Comparison of ENCODE assay signal across 32 cellular contexts in genomic region chr20:40370800-40371199, GRCh38.
"Had no signal": no experiment of that assay in that cellular context is flagged by ENCODE, and none has a peak within 500 bp of the region (broad histone marks: within the 10 kb centered on the region; RNA-seq: fewer than 3 reads in every experiment).

No MANE protein-coding gene starts in this region.

- H3K4me3 Mint-ChIP-seq: activated CD4-positive, alpha-beta memory T cell treated with anti-CD3 and anti-CD28 coated beads for 36 hours; activated CD4-positive, alpha-beta T cell treated with anti-CD3 and anti-CD28 coated beads for 36 hours; activated CD8-positive, alpha-beta memory T cell treated with anti-CD3 and anti-CD28 coated beads, Interleukin-2, amount 10 ng/mL, durations not matched to agents 7 days and 5 days; activated naive CD4-positive, alpha-beta T cell treated with anti-CD3 and anti-CD28 coated beads, Interleukin-2, amount 10 ng/mL, durations not matched to agents 7 days and 5 days; activated naive CD8-positive, alpha-beta T cell; activated naive CD8-positive, alpha-beta T cell treated with anti-CD3 and anti-CD28 coated beads, Interleukin-2, amount 50 U/mL, for 24 hours; brain; T-helper 1 cell treated with Interleukin-12 subunit alpha and Interleukin-12 subunit beta and Interleukin-4 antibody, amounts not matched to agents 30 μg/mL and 1 μg/mL, for 36 hours; T-helper 2 cell treated with Interferon-gamma antibody and Interleukin-4, amounts not matched to agents 5 μg/mL and 100 μg/mL, for 36 hours had no signal

- H3K4me1 ChIP-seq: SJCRH30 had no signal

- H3K27ac ChIP-seq: KMS-11, PC-9, RWPE1, SJCRH30 had no signal

- H3K4me3 ChIP-seq: PC-9, SJCRH30 had no signal

- H3K27me3 ChIP-seq: SJCRH30 had no signal

- H2AFZ ChIP-seq: PC-9 had no signal

- H3K36me3 Mint-ChIP-seq: activated CD4-positive, alpha-beta memory T cell treated with anti-CD3 and anti-CD28 coated beads for 36 hours; activated CD8-positive, alpha-beta memory T cell treated with anti-CD3 and anti-CD28 coated beads, Interleukin-2, amount 10 ng/mL, durations not matched to agents 7 days and 5 days; activated naive CD4-positive, alpha-beta T cell treated with anti-CD3 and anti-CD28 coated beads, Interleukin-2, amount 10 ng/mL, durations not matched to agents 7 days and 5 days; activated naive CD8-positive, alpha-beta T cell; brain had no signal

- H3K27me3 Mint-ChIP-seq: activated CD4-positive, alpha-beta T cell treated with anti-CD3 and anti-CD28 coated beads for 36 hours; activated CD8-positive, alpha-beta memory T cell treated with anti-CD3 and anti-CD28 coated beads, Interleukin-2, amount 10 ng/mL, durations not matched to agents 7 days and 5 days; activated naive CD4-positive, alpha-beta T cell treated with anti-CD3 and anti-CD28 coated beads, Interleukin-2, amount 10 ng/mL, durations not matched to agents 7 days and 5 days; activated naive CD8-positive, alpha-beta T cell treated with anti-CD3 and anti-CD28 coated beads, Interleukin-2, amount 50 U/mL, for 24 hours had no signal

- H3K4me1 Mint-ChIP-seq: activated CD4-positive, alpha-beta T cell treated with anti-CD3 and anti-CD28 coated beads for 36 hours; activated CD8-positive, alpha-beta memory T cell treated with anti-CD3 and anti-CD28 coated beads, Interleukin-2, amount 10 ng/mL, durations not matched to agents 7 days and 5 days; activated naive CD4-positive, alpha-beta T cell treated with anti-CD3 and anti-CD28 coated beads, Interleukin-2, amount 10 ng/mL, durations not matched to agents 7 days and 5 days; activated naive CD8-positive, alpha-beta T cell treated with anti-CD3 and anti-CD28 coated beads, Interleukin-2, amount 50 U/mL, for 24 hours had no signal

- H3K9me3 ChIP-seq: SJCRH30 had no signal

- DNase-seq: activated CD4-positive, alpha-beta memory T cell treated with anti-CD3 and anti-CD28 coated beads for 36 hours; activated CD4-positive, alpha-beta T cell treated with anti-CD3 and anti-CD28 coated beads for 36 hours; activated CD4-positive, alpha-beta T cell treated with anti-CD3 and anti-CD28 coated beads, Interleukin-2, amount 50 U/mL, for 1 hour; activated CD8-positive, alpha-beta memory T cell treated with anti-CD3 and anti-CD28 coated beads for 24 hours; activated CD8-positive, alpha-beta memory T cell treated with anti-CD3 and anti-CD28 coated beads, Interleukin-2, amount 10 ng/mL, durations not matched to agents 7 days and 5 days; activated CD8-positive, alpha-beta memory T cell treated with anti-CD3 and anti-CD28 coated beads, Interleukin-2, amount 50 U/mL, for 48 hours; activated effector memory CD4-positive, alpha-beta T cell treated with Interleukin-2 at 50 U/mL for 16 hours; activated naive CD4-positive, alpha-beta T cell treated with anti-CD3 and anti-CD28 coated beads, Interleukin-2, amount 10 ng/mL, durations not matched to agents 7 days and 5 days; activated naive CD8-positive, alpha-beta T cell treated with anti-CD3 and anti-CD28 coated beads, Interleukin-2, amount 50 U/mL, for 24 hours; activated T-cell treated with anti-CD3 and anti-CD28 coated beads, Interleukin-2, amount 50 U/mL, for 48 hours; anterior cingulate cortex; caudate nucleus; cerebellar nuclear complex; NCI-H1105; NCI-H1417 treated with DMSO at 0.1 percent for 48 hours; NCI-H187 treated with DMSO at 0.1 percent for 48 hours; NCI-H2081; NCI-H446; NCI-H510A treated with DMSO at 0.1 percent for 48 hours; NCI-H526 treated with DMSO at 0.1 percent for 48 hours; NCI-H774; NK-92 treated with Interleukin-12 subunit alpha and Interleukin-12 subunit beta, amount 100 ng/mL, for 24 hours; PC-9; SHP77; SK-N-SH had no signal

- H3K4me2 ChIP-seq: KMS-11, PC-9, SK-N-SH had no signal

- H3K9ac ChIP-seq: KMS-11, SK-N-SH had no signal

- H3K27ac Mint-ChIP-seq: activated CD4-positive, alpha-beta memory T cell treated with anti-CD3 and anti-CD28 coated beads for 36 hours; activated CD4-positive, alpha-beta T cell treated with anti-CD3 and anti-CD28 coated beads for 36 hours; activated CD8-positive, alpha-beta memory T cell treated with anti-CD3 and anti-CD28 coated beads, Interleukin-2, amount 10 ng/mL, durations not matched to agents 7 days and 5 days; activated naive CD4-positive, alpha-beta T cell treated with anti-CD3 and anti-CD28 coated beads, Interleukin-2, amount 10 ng/mL, durations not matched to agents 7 days and 5 days; activated naive CD8-positive, alpha-beta T cell; activated naive CD8-positive, alpha-beta T cell treated with anti-CD3 and anti-CD28 coated beads, Interleukin-2, amount 50 U/mL, for 24 hours; brain; T-helper 1 cell treated with Interleukin-12 subunit alpha and Interleukin-12 subunit beta and Interleukin-4 antibody, amounts not matched to agents 30 μg/mL and 1 μg/mL, for 36 hours; T-helper 2 cell treated with Interferon-gamma antibody and Interleukin-4, amounts not matched to agents 5 μg/mL and 100 μg/mL, for 36 hours had no signal

- H3K9me3 Mint-ChIP-seq: activated naive CD4-positive, alpha-beta T cell treated with anti-CD3 and anti-CD28 coated beads, Interleukin-2, amount 10 ng/mL, durations not matched to agents 7 days and 5 days; T-helper 1 cell treated with Interleukin-12 subunit alpha and Interleukin-12 subunit beta and Interleukin-4 antibody, amounts not matched to agents 30 μg/mL and 1 μg/mL, for 36 hours; T-helper 2 cell treated with Interferon-gamma antibody and Interleukin-4, amounts not matched to agents 5 μg/mL and 100 μg/mL, for 36 hours had no signal

- H3K36me3 ChIP-seq: SJCRH30 had no signal

- ATAC-seq: activated CD4-positive, alpha-beta T cell treated with anti-CD3 and anti-CD28 coated beads for 36 hours; activated CD8-positive, alpha-beta memory T cell treated with anti-CD3 and anti-CD28 coated beads, Interleukin-2, amount 10 ng/mL, durations not matched to agents 7 days and 5 days; activated naive CD8-positive, alpha-beta T cell treated with anti-CD3 and anti-CD28 coated beads, Interleukin-2, amount 50 U/mL, for 24 hours had no signal
